15 cellular contexts compared by ENCODE assay signal in the genomic region with DNA sequence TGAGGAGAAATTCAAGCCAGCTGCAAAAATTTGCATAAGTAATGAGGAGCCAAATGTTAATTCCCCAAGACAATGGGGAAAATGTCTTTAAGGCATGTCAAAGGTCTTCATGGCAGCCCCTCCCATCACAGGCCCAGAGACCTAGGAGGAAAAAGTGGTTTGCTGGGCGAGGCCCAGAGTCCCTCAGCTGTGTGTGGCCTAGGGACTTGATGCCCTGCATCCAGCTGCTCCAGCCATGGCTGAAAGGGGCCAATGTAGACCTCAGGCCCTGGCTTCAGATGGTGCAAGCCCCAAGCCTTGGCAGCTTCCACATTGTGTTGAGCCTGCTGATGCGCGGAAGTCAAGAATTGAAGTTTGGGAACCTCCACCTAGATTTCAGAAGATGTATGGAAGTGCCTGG. TPM values are rescaled to one million over a fixed set of nuclear protein-coding genes. Genes with fewer than 3 reads are reported as not detected.
"Had no signal": no experiment of that assay in that cellular context is flagged by ENCODE, and none has a peak within 500 bp of the region (broad histone marks: within the 10 kb centered on the region; RNA-seq: fewer than 3 reads in every experiment).

No MANE protein-coding gene starts in this region.

RNA-seq across cellular contexts. Expression of gene FRMD7, which starts 35.3 kb away (rescaled TPM):
- total RNA-seq: activated B cell treated with CpG ODN at 0.5 μM for 24 hours; activated CD4-positive, alpha-beta memory T cell treated with anti-CD3 and anti-CD28 coated beads for 36 hours; activated CD4-positive, alpha-beta memory T cell treated with anti-CD3 and anti-CD28 coated beads, Interleukin-2, amount 10 ng/mL, durations not matched to agents 7 days and 5 days; activated CD4-positive, alpha-beta T cell treated with anti-CD3 and anti-CD28 coated beads for 36 hours; activated CD4-positive, alpha-beta T cell treated with anti-CD3 and anti-CD28 coated beads, Interleukin-2, amount 10 ng/mL, durations not matched to agents 24 days and 14 days; activated CD4-positive, alpha-beta T cell treated with anti-CD3 and anti-CD28 coated beads, Interleukin-2, amount 10 ng/mL, durations not matched to agents 7 days and 5 days; activated CD8-positive, alpha-beta memory T cell treated with anti-CD3 and anti-CD28 coated beads for 36 hours; activated CD8-positive, alpha-beta memory T cell treated with anti-CD3 and anti-CD28 coated beads, Interleukin-2, amount 10 ng/mL, durations not matched to agents 7 days and 5 days; activated CD8-positive, alpha-beta T cell treated with anti-CD3 and anti-CD28 coated beads for 36 hours; activated CD8-positive, alpha-beta T cell treated with anti-CD3 and anti-CD28 coated beads, Interleukin-2, amount 10 ng/mL, durations not matched to agents 7 days and 5 days; T-cell; T-helper 1 cell treated with Interleukin-12 subunit alpha and Interleukin-12 subunit beta and Interleukin-4 antibody, amounts not matched to agents 30 ng/mL and 1 ng/mL, for 36 hours; T-helper 17 cell; T-helper 2 cell treated with Interferon-gamma antibody and Interleukin-4, amounts not matched to agents 100 ng/mL and 5 ng/mL, for 36 hours; WTC11 had no signal
